In the genomic region with DNA sequence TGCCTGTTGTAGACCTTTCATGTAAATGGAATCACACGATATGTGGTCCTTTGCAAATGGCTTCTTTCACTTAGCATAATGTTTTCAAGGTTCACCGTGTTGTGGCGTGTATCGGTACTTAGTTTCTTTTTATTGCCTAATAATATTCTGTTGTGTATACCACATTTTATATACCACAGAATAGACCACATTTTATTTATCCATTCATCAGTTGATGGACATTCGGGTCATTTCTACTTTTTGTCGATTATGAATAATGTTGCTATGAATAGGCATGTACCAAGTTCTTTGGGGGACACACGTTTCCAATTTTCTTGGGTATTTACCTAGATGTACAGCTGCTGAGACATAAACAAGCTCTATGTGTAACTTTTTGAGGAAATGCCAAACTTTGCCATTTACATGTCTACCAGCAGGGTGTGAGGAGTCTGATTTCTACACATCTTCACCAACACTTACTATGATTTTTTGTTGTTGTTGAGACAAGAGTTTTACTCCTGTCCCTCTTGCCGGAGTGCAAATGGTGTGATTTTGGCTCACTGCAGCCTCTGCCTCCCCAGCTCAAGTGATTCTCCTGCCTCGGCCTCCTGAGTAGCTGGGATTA, we compare ENCODE assay signal across 20 cellular contexts.
"Had no signal": no experiment of that assay in that cellular context is flagged by ENCODE, and none has a peak within 500 bp of the region (broad histone marks: within the 10 kb centered on the region; RNA-seq: fewer than 3 reads in every experiment).

No MANE protein-coding gene starts in this region.

- H3K4me2 ChIP-seq: hepatocyte had no signal

- H3K4me3 ChIP-seq: adrenal gland, hepatocyte, left lung, pancreas, right lobe of liver, stomach, suprapubic skin, transverse colon, vagina had no signal

- ATAC-seq: left lung; naive thymus-derived CD8-positive, alpha-beta T cell; pancreas; right lobe of liver; stimulated activated memory B cell treated with anti-CD40 and anti-IgM and Interleukin-4, amounts not matched to agents 10 μg/mL and 1 μg/mL and 100 μg/mL, for 72 hours had no signal

- H3K36me3 ChIP-seq: adrenal gland, left lung, neutrophil, pancreas, right lobe of liver, stomach, suprapubic skin, transverse colon, vagina, WERI-Rb-1 had no signal

- H3K79me2 ChIP-seq: hepatocyte had no signal

- DNase-seq: activated gamma-delta T cell treated with Interleukin-2 at 50 U/mL for 16 hours; activated T-cell treated with anti-CD3 and anti-CD28 coated beads, Interleukin-2, amount 50 U/mL, for 1 hour; adrenal gland; cerebellar nuclear complex; glutamatergic neuron; immature natural killer cell; left lung; small intestine; stimulated activated CD4-positive, alpha-beta T cell treated with anti-CD3 and anti-CD28 coated beads, Interleukin-15, amount 100 ng/mL, for 24 hours; stomach; transverse colon; WERI-Rb-1 had no signal

- H2AFZ ChIP-seq: hepatocyte had no signal

- H3K9me3 ChIP-seq: adrenal gland, left lung, neutrophil, pancreas, right lobe of liver, stomach, suprapubic skin, transverse colon, vagina had no signal

- H3K27ac ChIP-seq: hepatocyte, left lung, neutrophil, suprapubic skin, transverse colon, vagina, WERI-Rb-1 had no signal

- H3K27me3 ChIP-seq: adrenal gland, hepatocyte, left lung, neutrophil, pancreas, right lobe of liver, stomach, suprapubic skin, transverse colon, vagina had no signal
